In the genomic region with DNA sequence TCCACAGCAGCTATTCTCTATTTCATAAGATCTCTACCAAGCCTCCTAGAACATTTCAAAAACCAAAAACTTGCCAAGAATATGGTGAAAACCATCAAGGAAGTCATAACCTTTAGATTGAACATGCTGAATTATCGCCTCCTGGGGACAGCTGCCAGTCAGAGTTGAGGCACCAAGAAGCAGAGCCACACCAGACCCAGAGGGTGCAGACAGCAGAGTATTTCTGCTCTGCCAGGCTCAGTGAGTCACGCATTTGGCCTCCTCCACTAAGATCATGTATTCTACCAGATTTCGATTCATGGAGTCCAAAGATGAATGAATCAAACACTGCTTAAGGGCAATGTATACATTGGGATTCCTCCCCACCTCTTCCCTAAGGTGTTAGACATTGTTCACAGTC, we compare ENCODE assay signal across 13 cellular contexts. TPM values are rescaled to one million over a fixed set of nuclear protein-coding genes. Genes with fewer than 3 reads are reported as not detected.
DNase-seq lines count a peak whose midpoint lies in the region; ATAC-seq, FAIRE-seq and TF ChIP-seq lines count a peak whose summit lies in the region.
"Had no signal": no experiment of that assay in that cellular context is flagged by ENCODE, and none has a peak within 500 bp of the region (broad histone marks: within the 10 kb centered on the region; RNA-seq: fewer than 3 reads in every experiment).

No MANE protein-coding gene starts in this region.

- peak overlapping the region; percentile 33 for H3K9ac ChIP-seq in mesendoderm (ENCODE audit: low read length)
- H3K9ac ChIP-seq: KMS-11 had no signal

- H3K4me1 ChIP-seq in heart left ventricle: peaks cover 0 to 49% (median 27%) of the 10 kb centered on the region in 12 donors
- H3K4me1 ChIP-seq in mesendoderm (ENCODE audit: control insufficient read depth, low read depth, low read length): peaks cover 5% of the 10 kb centered on the region
- H3K4me1 ChIP-seq in urinary bladder (ENCODE audit: insufficient read depth): no peaks in the 10 kb centered on the region

- peaks cover 0 to 15% (median 5%) of the 10 kb centered on the region in 9 donors for H3K36me3 ChIP-seq in heart left ventricle
- H3K36me3 ChIP-seq in bronchial epithelial cell (ENCODE audit: control insufficient read depth, insufficient read depth, low read length): peaks cover 26% of the 10 kb centered on the region
- H3K36me3 ChIP-seq in mesendoderm (ENCODE audit: control insufficient read depth, insufficient read depth, low read length): no peaks in the 10 kb centered on the region
- peaks cover 4% of the 10 kb centered on the region for H3K36me3 ChIP-seq in urinary bladder (ENCODE audit: insufficient read depth)

- no peaks in the 10 kb centered on the region for H3K9me3 ChIP-seq in heart left ventricle

- ATAC-seq in heart left ventricle (peak; percentile 38 to 50 (median 44)), Right ventricle myocardium inferior (no peak), HG03342 (IDR thresholded peaks at IDR 0.05; ENCODE audit: unreplicated experiment) (no peak)
- ATAC-seq: activated CD4-positive, alpha-beta T cell treated with anti-CD3 and anti-CD28 coated beads for 36 hours had no signal

- H2BK5ac ChIP-seq in mesendoderm (ENCODE audit: low read length): no peak overlapping the region

- H3K27me3 ChIP-seq in heart left ventricle (no peaks in the 10 kb centered on the region), bronchial epithelial cell (ENCODE audit: control insufficient read depth, insufficient read depth, low read length) (no peaks in the 10 kb centered on the region), mesendoderm (ENCODE audit: insufficient read depth, low read length, poor library complexity) (no peaks in the 10 kb centered on the region)

- no peak overlapping the region for H3K18ac ChIP-seq in mesendoderm (ENCODE audit: low read length)

- H3K27ac ChIP-seq in heart left ventricle (peak overlapping the region; percentile 8 to 95 (median 90)), mesendoderm (ENCODE audit: low read depth, low read length) (no peak overlapping the region), urinary bladder (ENCODE audit: low read depth) (peak overlapping the region; percentile 43)
- H3K27ac ChIP-seq: KMS-11 had no signal

- FAIRE-seq in bronchial epithelial cell (lab: Jason Lieb, UNC): peak; percentile 96
- FAIRE-seq: H1 had no signal

- DNase-seq in heart left ventricle (peak in 4 of 5 donors; percentile 26 to 76 (median 52)), Right ventricle myocardium inferior (ENCODE audit: missing footprints) (no peak), bronchial epithelial cell (ENCODE audit: low read depth) (peak; percentile 82), mesendoderm (no peak), NCI-H748 (lab: John Stamatoyannopoulos, UW; ENCODE audit: unreplicated experiment) (no peak)
- no peak for DNase-seq in activated naive CD4-positive, alpha-beta T cell treated with anti-CD3 and anti-CD28 coated beads, Interleukin-2, amount 50 U/mL, for 16 hours
- DNase-seq: activated CD4-positive, alpha-beta T cell treated with anti-CD3 and anti-CD28 coated beads for 36 hours; amygdala had no signal

- H3K4me2 ChIP-seq in mesendoderm (ENCODE audit: low read length): no peak overlapping the region
- H3K4me2 ChIP-seq: KMS-11 had no signal

- no peak overlapping the region for H2BK15ac ChIP-seq in mesendoderm (replicated peaks; ENCODE audit: low read depth)

- TF ChIP-seq POLR2A in heart left ventricle (IDR thresholded peaks at IDR 0.05): no peak

- no peak overlapping the region for H4K5ac ChIP-seq in mesendoderm (ENCODE audit: low read length)

- no peak overlapping the region for H4K8ac ChIP-seq in mesendoderm (ENCODE audit: low read depth, low read length)

- H3K4me3 ChIP-seq in heart left ventricle (peak overlapping the region in 11 of 12 donors; percentile 48 to 87 (median 73)), bronchial epithelial cell (ENCODE audit: low read depth, low read length) (peak overlapping the region; percentile 72), mesendoderm (ENCODE audit: low read length) (no peak overlapping the region), urinary bladder (ENCODE audit: low read depth, low read length) (peak overlapping the region; percentile 66)

- H2BK120ac ChIP-seq in mesendoderm (ENCODE audit: low read depth, low read length): no peak overlapping the region

- intact Hi-C loops in heart left ventricle (cut with DNase I): loop anchor here in 1 of 10 donors (5.0 kb wide), 1 partner anchor 58 kb away; no protein-coding TSS in a partner anchor
- intact Hi-C loops in Right ventricle myocardium inferior (cut with DNase I): loop anchor here (5.0 kb wide), 1 partner anchor 263 kb away; no protein-coding TSS in a partner anchor

- H3K79me2 ChIP-seq in mesendoderm (ENCODE audit: control insufficient read depth, insufficient read depth, low read length): peaks cover 10% of the 10 kb centered on the region

- peaks cover 6% of the 10 kb centered on the region for H3K79me1 ChIP-seq in mesendoderm (ENCODE audit: low read length)

- WGBS in heart left ventricle, 4 donors: 46 to 61% (median 51%) methylated on average over 3 of the region's 3 CpGs
- no CpG with 5 or more reads among the region's 3 CpGs for WGBS in mesendoderm (ENCODE audit: extremely low coverage, insufficient coverage, low lambda C conversion rate)
- WGBS in urinary bladder: 83% methylated on average over 3 of the region's 3 CpGs

- TF ChIP-seq CTCF in heart left ventricle (IDR thresholded peaks at IDR 0.05) (no peak), bronchial epithelial cell (IDR thresholded peaks at IDR 0.05; ENCODE audit: insufficient read depth, low read length, severe bottlenecking) (no peak)

- H3K4ac ChIP-seq in mesendoderm (ENCODE audit: low read depth, low read length): no peak overlapping the region

- no peak overlapping the region for H3K56ac ChIP-seq in mesendoderm (ENCODE audit: low read length)

- no peak overlapping the region for H2AK5ac ChIP-seq in mesendoderm (ENCODE audit: low read length)

- peak overlapping the region; percentile 4 for H3K23ac ChIP-seq in mesendoderm (ENCODE audit: low read length)

RNA-seq across cellular contexts. Expression of gene F3, which starts 2.1 kb away (rescaled TPM):
- 10 to 100 TPM; 28.6 to 88.8 (median 50.1) TPM for total RNA-seq in heart left ventricle
- 10 to 100 TPM; 25.4 to 36.4 TPM for polyA plus RNA-seq in heart left ventricle
- total RNA-seq in Right ventricle myocardium inferior: 27.9 TPM
- total RNA-seq in bronchial epithelial cell: 326 and 618 TPM in 2 replicates
- polyA plus RNA-seq in mesendoderm (2013, experiment 1 of 2): 11.9 TPM
- 11.5 TPM for polyA plus RNA-seq in mesendoderm (2013, experiment 2 of 2)
- total RNA-seq in urinary bladder: 9.7 TPM
- 97.0 TPM for polyA plus RNA-seq in urinary bladder
- total RNA-seq: OCI-LY7 had no signal

Comparison
In these comparisons a context has a peak if more than half of its experiments do, and no peak if none do; other contexts are left out.
1. ATAC-seq: peak in heart left ventricle (4 of 4); none in Right ventricle myocardium inferior (single experiment) and HG03342 (single experiment).
2. DNase-seq: peak in heart left ventricle (4 of 5) and bronchial epithelial cell (single experiment); none in Right ventricle myocardium inferior (single experiment), mesendoderm (single experiment), activated naive CD4-positive, alpha-beta T cell treated with anti-CD3 and anti-CD28 coated beads, Interleukin-2, amount 50 U/mL, for 16 hours (single experiment) and NCI-H748 (single experiment).